Comparison of ENCODE assay signal across 14 cellular contexts in genomic region chr10:34407227-34407626, GRCh38.
DNase-seq lines count a peak whose midpoint lies in the region; ATAC-seq and TF ChIP-seq lines count a peak whose summit lies in the region.
"Had no signal": no experiment of that assay in that cellular context is flagged by ENCODE, and none has a peak within 500 bp of the region (broad histone marks: within the 10 kb centered on the region; RNA-seq: fewer than 3 reads in every experiment).

No MANE protein-coding gene starts in this region.

- no peaks in the 10 kb centered on the region for H3K27me3 ChIP-seq in foreskin keratinocyte

- H3K27ac ChIP-seq in foreskin keratinocyte, result no peak overlapping the region

- H3K36me3 Mint-ChIP-seq in stimulated activated memory B cell treated with anti-CD40 and anti-IgM and Interleukin-4, amounts not matched to agents 10 μg/mL and 1 μg/mL and 100 μg/mL, for 72 hours, result no peaks in the 10 kb centered on the region
- H3K36me3 Mint-ChIP-seq: activated naive CD4-positive, alpha-beta T cell treated with anti-CD3 and anti-CD28 coated beads, Interleukin-2, amount 50 U/mL, for 24 hours; naive thymus-derived CD8-positive, alpha-beta T cell had no signal

- peak; percentile 49 for DNase-seq in DMS 273 (lab: John Stamatoyannopoulos, UW; ENCODE audit: unreplicated experiment)
- no peak for DNase-seq in DMS 273 treated with DMSO at 0.1 percent for 48 hours (lab: John Stamatoyannopoulos, UW)
- peak; percentile 56 for DNase-seq in NOMO-1 treated with dmso at 0.1 percent for 144 hours (lab: John Stamatoyannopoulos, UW; ENCODE audit: unreplicated experiment)
- peak in 1 of 2 donors; percentile 25 for DNase-seq in foreskin keratinocyte
- DNase-seq in cortex of kidney (lab: John Stamatoyannopoulos, UW), result no peak
- no peak for DNase-seq in mucosa of gallbladder (ENCODE audit: low spot score)
- DNase-seq in NCI-H82 treated with DMSO at 0.1 percent for 48 hours (lab: John Stamatoyannopoulos, UW; ENCODE audit: unreplicated experiment), result no peak
- DNase-seq: activated CD4-positive, alpha-beta T cell treated with anti-CD3 and anti-CD28 coated beads for 4 hours; effector CD8-positive, alpha-beta T cell; naive thymus-derived CD8-positive, alpha-beta T cell; NCI-H1417; stimulated activated naive CD4-positive, alpha-beta T cell had no signal

- no peak overlapping the region for H3K27ac Mint-ChIP-seq in stimulated activated memory B cell treated with anti-CD40 and anti-IgM and Interleukin-4, amounts not matched to agents 10 μg/mL and 1 μg/mL and 100 μg/mL, for 72 hours
- H3K27ac Mint-ChIP-seq: activated naive CD4-positive, alpha-beta T cell treated with anti-CD3 and anti-CD28 coated beads, Interleukin-2, amount 50 U/mL, for 24 hours; naive thymus-derived CD8-positive, alpha-beta T cell had no signal

- H3K4me1 ChIP-seq in foreskin keratinocyte, result peaks cover 13% of the 10 kb centered on the region

- H3K4me1 Mint-ChIP-seq in stimulated activated memory B cell treated with anti-CD40 and anti-IgM and Interleukin-4, amounts not matched to agents 10 μg/mL and 1 μg/mL and 100 μg/mL, for 72 hours, result no peaks in the 10 kb centered on the region
- H3K4me1 Mint-ChIP-seq: activated naive CD4-positive, alpha-beta T cell treated with anti-CD3 and anti-CD28 coated beads, Interleukin-2, amount 50 U/mL, for 24 hours had no signal

- H3K9me3 Mint-ChIP-seq in stimulated activated memory B cell treated with anti-CD40 and anti-IgM and Interleukin-4, amounts not matched to agents 10 μg/mL and 1 μg/mL and 100 μg/mL, for 72 hours, result no peaks in the 10 kb centered on the region
- H3K9me3 Mint-ChIP-seq: activated naive CD4-positive, alpha-beta T cell treated with anti-CD3 and anti-CD28 coated beads, Interleukin-2, amount 50 U/mL, for 24 hours; naive thymus-derived CD8-positive, alpha-beta T cell had no signal

- no peak overlapping the region for H3K4me3 Mint-ChIP-seq in stimulated activated memory B cell treated with anti-CD40 and anti-IgM and Interleukin-4, amounts not matched to agents 10 μg/mL and 1 μg/mL and 100 μg/mL, for 72 hours
- H3K4me3 Mint-ChIP-seq: activated naive CD4-positive, alpha-beta T cell treated with anti-CD3 and anti-CD28 coated beads, Interleukin-2, amount 50 U/mL, for 24 hours; naive thymus-derived CD8-positive, alpha-beta T cell had no signal

- no peak for TF ChIP-seq CTCF in foreskin keratinocyte (conservative IDR thresholded peaks at IDR 0.05)

- no peaks in the 10 kb centered on the region for H3K27me3 Mint-ChIP-seq in stimulated activated memory B cell treated with anti-CD40 and anti-IgM and Interleukin-4, amounts not matched to agents 10 μg/mL and 1 μg/mL and 100 μg/mL, for 72 hours
- H3K27me3 Mint-ChIP-seq: activated naive CD4-positive, alpha-beta T cell treated with anti-CD3 and anti-CD28 coated beads, Interleukin-2, amount 50 U/mL, for 24 hours had no signal

- peak; percentile 63 for ATAC-seq in foreskin keratinocyte
- peak; percentile 34 for ATAC-seq in stimulated activated memory B cell treated with anti-CD40 and anti-IgM and Interleukin-4, amounts not matched to agents 10 μg/mL and 1 μg/mL and 100 μg/mL, for 72 hours
- ATAC-seq: naive thymus-derived CD8-positive, alpha-beta T cell had no signal

Comparison
In these comparisons a context has a peak if more than half of its experiments do, and no peak if none do; other contexts are left out.
1. DNase-seq: peak in DMS 273 (single experiment) and NOMO-1 treated with dmso at 0.1 percent for 144 hours (single experiment); none in DMS 273 treated with DMSO at 0.1 percent for 48 hours (single experiment), cortex of kidney (single experiment), mucosa of gallbladder (single experiment) and NCI-H82 treated with DMSO at 0.1 percent for 48 hours (single experiment).